In genomic region chr11:68457214-68457897, GRCh38 we compare ENCODE assay signal across 19 cellular contexts. TPM values are rescaled to one million over a fixed set of nuclear protein-coding genes. Genes with fewer than 3 reads are reported as not detected.
DNase-seq lines count a peak whose midpoint lies in the region; ATAC-seq, FAIRE-seq and TF ChIP-seq lines count a peak whose summit lies in the region.
"Had no signal": no experiment of that assay in that cellular context is flagged by ENCODE, and none has a peak within 500 bp of the region (broad histone marks: within the 10 kb centered on the region; RNA-seq: fewer than 3 reads in every experiment).

No MANE protein-coding gene starts in this region.

- no peak for FAIRE-seq in A549 (lab: Jason Lieb, UNC)

- TF ChIP-seq CTCF in A549 (IDR thresholded peaks at IDR 0.05): no peak

- no peak overlapping the region for H3K4me3 Mint-ChIP-seq in central memory CD8-positive, alpha-beta T cell
- no peak overlapping the region for H3K4me3 Mint-ChIP-seq in activated naive CD8-positive, alpha-beta T cell treated with anti-CD3 and anti-CD28 coated beads, Interleukin-2, amount 50 U/mL, for 24 hours
- no peak overlapping the region for H3K4me3 Mint-ChIP-seq in activated CD4-positive, alpha-beta memory T cell treated with anti-CD3 and anti-CD28 coated beads for 36 hours
- H3K4me3 Mint-ChIP-seq: GM23338 had no signal

- 69% methylated on average over 8 of the region's 8 CpGs for WGBS in A549 (ENCODE audit: missing lambda C conversion rate)

- no peak for TF ChIP-seq RAD21 in A549 (conservative IDR thresholded peaks at IDR 0.05 in 1 of 2, IDR thresholded peaks at IDR 0.05 in 1 of 2)

- ATAC-seq in A549 (no peak), sciatic nerve (no peak), HG03432 (IDR thresholded peaks at IDR 0.05; ENCODE audit: unreplicated experiment) (no peak)
- ATAC-seq in central memory CD8-positive, alpha-beta T cell (replicated peaks; ENCODE audit: extremely low read depth, poor library complexity, severe bottlenecking): no peak
- ATAC-seq in activated naive CD8-positive, alpha-beta T cell treated with anti-CD3 and anti-CD28 coated beads, Interleukin-2, amount 50 U/mL, for 24 hours: no peak
- ATAC-seq: GM23338, Right ventricle myocardium inferior had no signal

- no peak overlapping the region for H3K27ac ChIP-seq in A549
- H3K27ac ChIP-seq: SJSA1 had no signal

- CTCF ChIA-PET in A549 (lab: Yijun Ruan, JAX): interaction anchor here (1.2 to 1.9 kb wide), 2 partner anchors 10 to 200 kb away, joined by 5 read pairs; no protein-coding TSS in a partner anchor
- CTCF ChIA-PET in activated CD4-positive, alpha-beta memory T cell treated with anti-CD3 and anti-CD28 coated beads for 36 hours (lab: Charles Lee): no interaction called here

- peak overlapping the region; percentile 46 for H3K27ac Mint-ChIP-seq in central memory CD8-positive, alpha-beta T cell (ENCODE audit: low read depth)
- H3K27ac Mint-ChIP-seq in activated naive CD8-positive, alpha-beta T cell treated with anti-CD3 and anti-CD28 coated beads, Interleukin-2, amount 50 U/mL, for 24 hours: no peak overlapping the region
- H3K27ac Mint-ChIP-seq in activated CD4-positive, alpha-beta memory T cell treated with anti-CD3 and anti-CD28 coated beads for 36 hours: no peak overlapping the region
- H3K27ac Mint-ChIP-seq: GM23338 had no signal

- H3K9me3 ChIP-seq in A549: no peaks in the 10 kb centered on the region
- H3K9me3 ChIP-seq: BE2C, MG63 had no signal

- H3K27me3 Mint-ChIP-seq in central memory CD8-positive, alpha-beta T cell: no peaks in the 10 kb centered on the region
- peaks cover 3% of the 10 kb centered on the region for H3K27me3 Mint-ChIP-seq in activated naive CD8-positive, alpha-beta T cell treated with anti-CD3 and anti-CD28 coated beads, Interleukin-2, amount 50 U/mL, for 24 hours
- no peaks in the 10 kb centered on the region for H3K27me3 Mint-ChIP-seq in activated CD4-positive, alpha-beta memory T cell treated with anti-CD3 and anti-CD28 coated beads for 36 hours

- peaks cover 9% of the 10 kb centered on the region for H3K4me1 Mint-ChIP-seq in central memory CD8-positive, alpha-beta T cell
- H3K4me1 Mint-ChIP-seq in activated naive CD8-positive, alpha-beta T cell treated with anti-CD3 and anti-CD28 coated beads, Interleukin-2, amount 50 U/mL, for 24 hours: peaks cover 15% of the 10 kb centered on the region
- peaks cover 4% of the 10 kb centered on the region for H3K4me1 Mint-ChIP-seq in activated CD4-positive, alpha-beta memory T cell treated with anti-CD3 and anti-CD28 coated beads for 36 hours (ENCODE audit: low read depth)

- no peaks in the 10 kb centered on the region for H3K9me3 Mint-ChIP-seq in central memory CD8-positive, alpha-beta T cell
- H3K9me3 Mint-ChIP-seq in activated naive CD8-positive, alpha-beta T cell treated with anti-CD3 and anti-CD28 coated beads, Interleukin-2, amount 50 U/mL, for 24 hours: no peaks in the 10 kb centered on the region
- H3K9me3 Mint-ChIP-seq in activated CD4-positive, alpha-beta memory T cell treated with anti-CD3 and anti-CD28 coated beads for 36 hours: no peaks in the 10 kb centered on the region
- H3K9me3 Mint-ChIP-seq: GM23338 had no signal

- DNase-seq in A549 (ENCODE audit: low read depth in 1 of 2, low spot score in 1 of 2) (no peak), HuH-7.5 (ENCODE audit: low spot score) (peak; percentile 6), sciatic nerve (ENCODE audit: low spot score) (peak; percentile 36)
- DNase-seq in central memory CD8-positive, alpha-beta T cell (ENCODE audit: low spot score in 2 of 2): no peak
- no peak for DNase-seq in activated naive CD8-positive, alpha-beta T cell treated with anti-CD3 and anti-CD28 coated beads, Interleukin-2, amount 50 U/mL, for 24 hours
- no peak for DNase-seq in activated CD4-positive, alpha-beta memory T cell treated with anti-CD3 and anti-CD28 coated beads for 36 hours
- DNase-seq: BE2C, EL, GF-D8, MG63, NCI-H1417 treated with DMSO at 0.1 percent for 48 hours, NCI-H187 treated with DMSO at 0.1 percent for 48 hours, NCI-H2107, NCI-H2227 treated with DMSO at 0.1 percent for 48 hours, NCI-H510A had no signal

- peaks cover 7% of the 10 kb centered on the region for H3K4me1 ChIP-seq in A549
- H3K4me1 ChIP-seq: BE2C had no signal

- no peak for TF ChIP-seq POLR2A in A549 (IDR thresholded peaks at IDR 0.05; ENCODE audit: low read length)

- intact Hi-C loops in sciatic nerve (cut with DNase I): no loop called here
- intact Hi-C loops in activated CD4-positive, alpha-beta memory T cell treated with anti-CD3 and anti-CD28 coated beads for 36 hours (cut with micrococcal nuclease): no loop called here

- POLR2A ChIA-PET in A549 (lab: Yijun Ruan, JAX): no interaction called here
- POLR2A ChIA-PET in activated CD4-positive, alpha-beta memory T cell treated with anti-CD3 and anti-CD28 coated beads for 36 hours (lab: Charles Lee): no interaction called here

- TF ChIP-seq EP300 in A549 (IDR thresholded peaks at IDR 0.05): no peak

- no peak overlapping the region for H3K4me3 ChIP-seq in A549
- H3K4me3 ChIP-seq: GM23338, MG63, SJSA1 had no signal

- peaks cover 18% of the 10 kb centered on the region for H3K36me3 Mint-ChIP-seq in central memory CD8-positive, alpha-beta T cell (ENCODE audit: insufficient read depth)
- no peaks in the 10 kb centered on the region for H3K36me3 Mint-ChIP-seq in activated naive CD8-positive, alpha-beta T cell treated with anti-CD3 and anti-CD28 coated beads, Interleukin-2, amount 50 U/mL, for 24 hours (ENCODE audit: low read depth)
- H3K36me3 Mint-ChIP-seq in activated CD4-positive, alpha-beta memory T cell treated with anti-CD3 and anti-CD28 coated beads for 36 hours: peaks cover 5% of the 10 kb centered on the region

- H3K4me2 ChIP-seq in A549: no peak overlapping the region
- H3K4me2 ChIP-seq: GM23338 had no signal

TF ChIP-seq in A549, 52 proteins besides CTCF, POLR2A, EP300 and RAD21:
- TF ChIP-seq JUN (IDR thresholded peaks at IDR 0.05) (no peak), ZFP36 (IDR thresholded peaks at IDR 0.05; ENCODE audit: borderline replicate concordance, partially characterized antibody) (peak; percentile 93), RCOR1 (IDR thresholded peaks at IDR 0.05; ENCODE audit: low read depth, low read length) (no peak)
TF ChIP-seq in A549: peak in this region for 1.

RNA-seq across cellular contexts. Expression of gene PPP6R3, which starts 3.2 kb away (rescaled TPM):
- polyA plus RNA-seq in A549 (2011; rRNA removed) (114 and 123 TPM in 2 replicates), A549 (2017; fragmentation: RNase III; extraction: RNeasy Plus Mini Kit Qiagen cat#74134 plus additional on column Dnase treatment) (69.7 to 73.9 TPM (median 73.3 TPM) in 3 replicates)
- 36.4 and 40.3 TPM in 2 replicates for polyA plus RNA-seq in A549 (2012; cell fraction: cytosol; rRNA removed)
- 80.8 and 90.9 TPM in 2 replicates for polyA plus RNA-seq in A549 (2012; cell fraction: nucleus; rRNA removed)
- polyA minus RNA-seq in A549 (2011; rRNA and poly(A)+ RNA removed): 106 and 143 TPM in 2 replicates
- total RNA-seq in sciatic nerve: 121 TPM
- 100 to 1,000 TPM; 108 to 110 TPM for total RNA-seq in activated CD4-positive, alpha-beta memory T cell treated with anti-CD3 and anti-CD28 coated beads for 36 hours

Comparison
In these comparisons a context has a peak if more than half of its experiments do, and no peak if none do; other contexts are left out.
1. DNase-seq: peak in HuH-7.5 (single experiment) and sciatic nerve (single experiment); none in A549 (0 of 2), central memory CD8-positive, alpha-beta T cell (0 of 2), activated naive CD8-positive, alpha-beta T cell treated with anti-CD3 and anti-CD28 coated beads, Interleukin-2, amount 50 U/mL, for 24 hours (single experiment) and activated CD4-positive, alpha-beta memory T cell treated with anti-CD3 and anti-CD28 coated beads for 36 hours (single experiment).